8 cellular contexts compared by ENCODE assay signal in genomic region chr19:18479964-18480723, GRCh38. TPM values are rescaled to one million over a fixed set of nuclear protein-coding genes. Genes with fewer than 3 reads are reported as not detected.
DNase-seq lines count a peak whose midpoint lies in the region; ATAC-seq, FAIRE-seq and TF ChIP-seq lines count a peak whose summit lies in the region.

No MANE protein-coding gene starts in this region.

- no peak for TF ChIP-seq RAD21 in K562 (CRISPR knock-in tag; conservative IDR thresholded peaks at IDR 0.05 in 1 of 2, IDR thresholded peaks at IDR 0.05 in 1 of 2)
- TF ChIP-seq RAD21 in HepG2 (CRISPR knock-in tag; IDR thresholded peaks at IDR 0.05), result no peak

- TF ChIP-seq POLR2A in K562 (conservative IDR thresholded peaks at IDR 0.05), result no peak
- no peak for TF ChIP-seq POLR2A in HepG2 (IDR thresholded peaks at IDR 0.05; ENCODE audit: insufficient read depth in 1 of 2, low read depth in 2 of 2, low read length in 2 of 2)

- no peaks in the 10 kb centered on the region for H3K9me3 ChIP-seq in K562 (replicated peaks; ENCODE audit: control insufficient read depth, insufficient read depth, low read depth, low read length)
- no peaks in the 10 kb centered on the region for H3K9me3 ChIP-seq in HepG2 (ENCODE audit: low read length)
- no peaks in the 10 kb centered on the region for H3K9me3 ChIP-seq in tibial artery

- peak; percentile 80 for FAIRE-seq in K562 (lab: Jason Lieb, UNC)
- FAIRE-seq in HepG2 (lab: Jason Lieb, UNC), result no peak

- intact Hi-C loops in K562 (cut with micrococcal nuclease) (loop anchor here (5.0 kb wide), 1 partner anchor 112 kb away; no protein-coding TSS in a partner anchor), HepG2 (cut with micrococcal nuclease; ENCODE audit: unreplicated experiment) (loop anchor here (5.0 kb wide), 1 partner anchor 92 kb away; the partner anchor contains the start of gene UBA52), tibial artery (cut with DNase I; ENCODE audit: low total_unique reads) (no loop called here)

- CTCF ChIA-PET in K562 (lab: Yijun Ruan, JAX; ENCODE audit: low intra/inter-chr PET ratio), result no interaction called here
- CTCF ChIA-PET in HepG2 (lab: Yijun Ruan, JAX; ENCODE audit: low intra/inter-chr PET ratio, low total read pairs), result no interaction called here

- H3K4me3 ChIP-seq in ACC112 (ENCODE audit: low read depth, low read length) (peak overlapping the region; percentile 29; the same call in 1 of the 2 replicates), K562 (no peak overlapping the region), HepG2 (replicated peaks in 1 of 3; ENCODE audit: insufficient read depth in 1 of 3, low read depth in 2 of 3, low read length in 3 of 3) (no peak overlapping the region), tibial artery (no peak overlapping the region)

- BruUV-seq in K562 (replicated peaks; lab: Mats Ljungman, UMichigan) (no TSS peak), HepG2 (replicated peaks; lab: Mats Ljungman, UMichigan) (no TSS peak)

- H2AFZ ChIP-seq in ACC112 (ENCODE audit: low read length, unreplicated experiment) (no peak overlapping the region), K562 (ENCODE audit: low read depth, low read length) (no peak overlapping the region), HepG2 (ENCODE audit: low read length) (no peak overlapping the region)

- H3K4me2 ChIP-seq in K562 (ENCODE audit: insufficient read depth, low read length) (no peak overlapping the region; the same call in 1 of the 2 replicates), HepG2 (ENCODE audit: low read depth, low read length) (no peak overlapping the region)

- WGBS in K562 (ENCODE audit: insufficient coverage, low coverage, missing lambda C conversion rate), result 59% methylated on average over 16 of the region's 16 CpGs
- WGBS in HepG2 (ENCODE audit: low lambda C conversion rate), result 90% methylated on average over 14 of the region's 16 CpGs

- H3K79me2 ChIP-seq in ACC112 (ENCODE audit: control insufficient read depth, insufficient read depth, low read length, unreplicated experiment) (peaks cover 82% of the 10 kb centered on the region), K562 (ENCODE audit: control insufficient read depth, insufficient read depth, low read length) (peaks cover 97% of the 10 kb centered on the region), HepG2 (ENCODE audit: insufficient read depth, low read length) (peaks cover 83% of the 10 kb centered on the region)

- in situ Hi-C loops in K562 (cut with MboI), result no loop called here
- in situ Hi-C loops in HepG2 (cut with HindIII; ENCODE audit: extremely low pct_ligation_motif_present, low pct_unique_long_range_greater_than_20kb), result loop anchor here (10.0 kb wide), 2 partner anchors 45 to 195 kb away; partner anchors contain the start of gene ELL

- H3K36me3 ChIP-seq in ACC112 (ENCODE audit: insufficient read depth, low read length) (no peaks in the 10 kb centered on the region), K562 (ENCODE audit: control insufficient read depth, insufficient read depth, low read length) (no peaks in the 10 kb centered on the region; the same call in 2 of the 3 replicates), HepG2 (replicated peaks in 1 of 2; ENCODE audit: control insufficient read depth in 1 of 2, insufficient read depth in 2 of 2, low read length in 2 of 2) (no peaks in the 10 kb centered on the region; a peak in 2 of 5 replicates), tibial artery (peaks cover 0 to 5% (median 0%) of the 10 kb centered on the region in 3 donors)

- TF ChIP-seq EP300 in K562 (IDR thresholded peaks at IDR 0.05; ENCODE audit: low read length) (no peak), HepG2 (IDR thresholded peaks at IDR 0.05; ENCODE audit: low read depth in 2 of 2, low read length in 2 of 2) (no peak), HepG2 (CRISPR knock-in tag; IDR thresholded peaks at IDR 0.05; ENCODE audit: borderline replicate concordance) (no peak)

- H3K9ac ChIP-seq in K562 (ENCODE audit: insufficient read depth in 1 of 2, low read depth in 2 of 2, low read length in 2 of 2), result peak overlapping the region in 1 of 2 experiments; percentile 88; a peak in 2 of 4 replicates
- peak overlapping the region; percentile 28; the same call in 1 of the 2 replicates for H3K9ac ChIP-seq in HepG2 (ENCODE audit: insufficient read depth, low read depth, low read length)

- H3K27ac ChIP-seq in ACC112 (ENCODE audit: low read depth, low read length) (peak overlapping the region; percentile 89), K562 (ENCODE audit: extremely low read depth, low read depth, low read length) (peak overlapping the region; percentile 30; the same call in 2 of the 3 replicates), HepG2 (ENCODE audit: extremely low read length, insufficient read depth, low read length) (peak overlapping the region; percentile 23), tibial artery (peak overlapping the region; percentile 45 to 51)

- H3K4me1 ChIP-seq in ACC112 (ENCODE audit: control insufficient read depth, insufficient read depth, low read length, unreplicated experiment) (peaks cover 49% of the 10 kb centered on the region), K562 (replicated peaks in 1 of 2; ENCODE audit: control insufficient read depth in 2 of 2, insufficient read depth in 2 of 2, low read length in 2 of 2) (peaks cover 52 to 68% of the 10 kb centered on the region in 2 experiments), HepG2 (ENCODE audit: insufficient read depth, low read length) (peaks cover 79% of the 10 kb centered on the region), tibial artery (peaks cover 0 to 92% (median 43%) of the 10 kb centered on the region in 4 donors)

- POLR2A ChIA-PET in K562 (lab: Yijun Ruan, JAX) (interaction anchor here (0.5 to 1.0 kb wide), 7 partner anchors 9 to 376 kb away, joined by 3 read pairs; no protein-coding TSS in a partner anchor), HepG2 (lab: Yijun Ruan, JAX) (no interaction called here)

- TF ChIP-seq CTCF in K562 (IDR thresholded peaks at IDR 0.05 in 2 of 3, conservative IDR thresholded peaks at IDR 0.05 in 1 of 3; ENCODE audit: insufficient read depth in 2 of 3, low read depth in 1 of 3, low read length in 3 of 3) (no peak), HepG2 (CRISPR knock-in tag; IDR thresholded peaks at IDR 0.05) (no peak), tibial artery (IDR thresholded peaks at IDR 0.05) (no peak)

- H3K9me1 ChIP-seq in K562 (ENCODE audit: control insufficient read depth, insufficient read depth, low read length), result peaks cover 11% of the 10 kb centered on the region

- DNase-seq in NCI-H1092 (lab: John Stamatoyannopoulos, UW) (peak; percentile 67), K562 (ENCODE audit: extremely low read depth in 1 of 4, low spot score in 3 of 4) (peak in 1 of 4 experiments; percentile 45), HepG2 (ENCODE audit: low spot score) (no peak), tibial artery (peak; percentile 90 to 94), 8988T (no peak), cortex of kidney (lab: John Stamatoyannopoulos, UW) (no peak)

- H3K27me3 ChIP-seq in ACC112 (ENCODE audit: insufficient read depth, low read length), result no peaks in the 10 kb centered on the region
- no peaks in the 10 kb centered on the region for H3K27me3 ChIP-seq in K562 (ENCODE audit: control insufficient read depth in 2 of 2, insufficient read depth in 2 of 2, low read length in 2 of 2)
- no peaks in the 10 kb centered on the region for H3K27me3 ChIP-seq in HepG2 (ENCODE audit: control insufficient read depth in 1 of 2, insufficient read depth in 2 of 2, low read length in 2 of 2)
- no peaks in the 10 kb centered on the region for H3K27me3 ChIP-seq in tibial artery

- peaks cover 51% of the 10 kb centered on the region for H4K20me1 ChIP-seq in K562 (replicated peaks; ENCODE audit: control insufficient read depth, insufficient read depth, low read length)
- peaks cover 23% of the 10 kb centered on the region for H4K20me1 ChIP-seq in HepG2 (ENCODE audit: insufficient read depth, low read length)

- no peak for ATAC-seq in K562
- ATAC-seq in HepG2, result no peak
- ATAC-seq in HG03097 (IDR thresholded peaks at IDR 0.05; ENCODE audit: low FRiP score, unreplicated experiment), result no peak

RNA-seq across cellular contexts. Expression of gene ELL, which starts 41.7 kb away (rescaled TPM):
- total RNA-seq in K562 (2011; cell fraction: chromatin; rRNA removed; ENCODE audit: low replicate concordance), result 26.9 and 68.3 TPM in 2 replicates
- total RNA-seq in K562 (2011; cell fraction: nucleolus; rRNA removed), result 36.6 and 44.4 TPM in 2 replicates
- 26.0 and 26.8 TPM in 2 replicates for total RNA-seq in K562 (2011; cell fraction: nucleoplasm; rRNA removed)
- total RNA-seq in K562 (2014; rRNA removed) (12.9 and 16.3 TPM in 2 replicates), K562 (2014; rRNA removed; fragmentation: Illumina TruSeq; extraction: Trizol) (2.8 and 3.2 TPM in 2 replicates), K562 (2015; rRNA removed; fragmentation: Illumina TruSeq; extraction: Trizol) (5.4 and 6.0 TPM in 2 replicates), K562 (2021) (22.1 and 22.5 TPM in 2 replicates), HepG2 (2016; rRNA removed; fragmentation: Illumina TruSeq; extraction: Trizol) (3.2 and 3.7 TPM in 2 replicates)
- polyA plus RNA-seq in K562 (2011; rRNA removed) (4.0 and 9.2 TPM in 2 replicates), K562 (2014; fragmentation: Illumina TruSeq; extraction: Trizol) (4.1 and 9.6 TPM in 2 replicates), K562 (2014; fragmentation: Nextera tagmentation; extraction: Ambion mirVana) (under 1 TPM; 0.24 to 0.45 TPM), K562 (2014; rRNA removed) (9.0 and 13.2 TPM in 2 replicates), HepG2 (2011; rRNA removed) (5.4 and 5.8 TPM in 2 replicates)
- polyA plus RNA-seq in K562 (2011; cell fraction: cytosol; rRNA removed), result 4.9 and 11.1 TPM in 2 replicates
- polyA plus RNA-seq in K562 (2011; cell fraction: nucleus; rRNA removed), result 14.6 and 22.8 TPM in 2 replicates
- polyA plus RNA-seq in K562 (2012), result 12.3 and 14.0 TPM in 2 replicates
- 2.8 and 4.1 TPM in 2 replicates for polyA minus RNA-seq in K562 (2011; rRNA and poly(A)+ RNA removed)
- polyA minus RNA-seq in K562 (2011; cell fraction: cytosol; rRNA and poly(A)+ RNA removed), result 7.6 and 14.9 TPM in 2 replicates
- polyA minus RNA-seq in K562 (2011; cell fraction: nucleus; rRNA and poly(A)+ RNA removed), result 7.0 and 10.7 TPM in 2 replicates
- 0.71 and 1.1 TPM in 2 replicates for total RNA-seq in HepG2 (2016; cell fraction: cytosol; rRNA removed; fragmentation: Illumina TruSeq; extraction: Trizol; ENCODE audit: low read depth)
- 2.7 and 4.1 TPM in 2 replicates for total RNA-seq in HepG2 (2016; cell fraction: insoluble cytoplasmic fraction; rRNA removed; fragmentation: Illumina TruSeq; extraction: Trizol)
- total RNA-seq in HepG2 (2016; cell fraction: membrane; rRNA removed; fragmentation: Illumina TruSeq; extraction: Trizol), result 2.3 and 2.5 TPM in 2 replicates
- 3.3 and 4.8 TPM in 2 replicates for total RNA-seq in HepG2 (2016; cell fraction: nucleus; rRNA removed; fragmentation: Illumina TruSeq; extraction: Trizol)
- 3.2 and 4.3 TPM in 2 replicates for polyA plus RNA-seq in HepG2 (2011; cell fraction: cytosol; rRNA removed)
- polyA plus RNA-seq in HepG2 (2011; cell fraction: nucleus; rRNA removed), result 27.1 and 34.7 TPM in 2 replicates
- polyA plus RNA-seq in HepG2 (2012), result 7.1 TPM in 2 replicates
- 0.20 and 0.33 TPM in 2 replicates for polyA plus RNA-seq in HepG2 (2016; cell fraction: cytosol; fragmentation: Illumina TruSeq; extraction: Trizol; ENCODE audit: low read depth)
- 3.1 and 4.0 TPM in 2 replicates for polyA plus RNA-seq in HepG2 (2016; cell fraction: insoluble cytoplasmic fraction; fragmentation: Illumina TruSeq; extraction: Trizol; ENCODE audit: low read depth)
- polyA plus RNA-seq in HepG2 (2016; cell fraction: membrane; fragmentation: Illumina TruSeq; extraction: Trizol; ENCODE audit: low read depth), result 1.0 and 1.1 TPM in 2 replicates
- polyA plus RNA-seq in HepG2 (2016; cell fraction: nucleus; fragmentation: Illumina TruSeq; extraction: Trizol; ENCODE audit: insufficient read depth, low read depth), result 5.1 and 5.2 TPM in 2 replicates
- polyA minus RNA-seq in HepG2 (2011; rRNA and poly(A)+ RNA removed; ENCODE audit: low replicate concordance), result 6.3 and 17.2 TPM in 2 replicates
- polyA minus RNA-seq in HepG2 (2011; cell fraction: cytosol; rRNA and poly(A)+ RNA removed), result 6.0 and 8.8 TPM in 2 replicates
- 12.9 and 14.3 TPM in 2 replicates for polyA minus RNA-seq in HepG2 (2011; cell fraction: nucleus; rRNA and poly(A)+ RNA removed)

RNA-seq across cellular contexts. Expression of gene ISYNA1, which starts 42.2 kb away (rescaled TPM):
- 155 and 651 TPM in 2 replicates for total RNA-seq in K562 (2011; cell fraction: chromatin; rRNA removed; ENCODE audit: low replicate concordance)
- total RNA-seq in K562 (2011; cell fraction: nucleolus; rRNA removed), result 616 and 678 TPM in 2 replicates
- 226 and 284 TPM in 2 replicates for total RNA-seq in K562 (2011; cell fraction: nucleoplasm; rRNA removed)
- total RNA-seq in K562 (2014; rRNA removed) (180 and 202 TPM in 2 replicates), K562 (2014; rRNA removed; fragmentation: Illumina TruSeq; extraction: Trizol) (14.6 and 32.0 TPM in 2 replicates), K562 (2015; rRNA removed; fragmentation: Illumina TruSeq; extraction: Trizol) (93.2 and 96.8 TPM in 2 replicates), K562 (2021) (435 and 460 TPM in 2 replicates), HepG2 (2016; rRNA removed; fragmentation: Illumina TruSeq; extraction: Trizol) (29.4 and 48.5 TPM in 2 replicates)
- polyA plus RNA-seq in K562 (2011; rRNA removed) (99.3 and 191 TPM in 2 replicates), K562 (2014; fragmentation: Illumina TruSeq; extraction: Trizol) (73.2 and 198 TPM in 2 replicates), K562 (2014; fragmentation: Nextera tagmentation; extraction: Ambion mirVana) (10 to 100 TPM; 21.8 to 57.6 TPM), K562 (2014; rRNA removed) (376 and 380 TPM in 2 replicates), HepG2 (2011; rRNA removed) (29.6 and 36.5 TPM in 2 replicates)
- polyA plus RNA-seq in K562 (2011; cell fraction: cytosol; rRNA removed), result 148 and 356 TPM in 2 replicates
- 1,012 and 1,382 TPM in 2 replicates for polyA plus RNA-seq in K562 (2011; cell fraction: nucleus; rRNA removed)
- 319 and 453 TPM in 2 replicates for polyA plus RNA-seq in K562 (2012)
- polyA minus RNA-seq in K562 (2011; rRNA and poly(A)+ RNA removed), result 36.7 and 52.6 TPM in 2 replicates
- polyA minus RNA-seq in K562 (2011; cell fraction: cytosol; rRNA and poly(A)+ RNA removed), result 173 and 245 TPM in 2 replicates
- polyA minus RNA-seq in K562 (2011; cell fraction: nucleus; rRNA and poly(A)+ RNA removed), result 114 and 124 TPM in 2 replicates
- total RNA-seq in HepG2 (2016; cell fraction: cytosol; rRNA removed; fragmentation: Illumina TruSeq; extraction: Trizol; ENCODE audit: low read depth), result 8.4 and 10.1 TPM in 2 replicates
- total RNA-seq in HepG2 (2016; cell fraction: insoluble cytoplasmic fraction; rRNA removed; fragmentation: Illumina TruSeq; extraction: Trizol), result 29.3 and 46.4 TPM in 2 replicates
- total RNA-seq in HepG2 (2016; cell fraction: membrane; rRNA removed; fragmentation: Illumina TruSeq; extraction: Trizol), result 16.0 and 18.7 TPM in 2 replicates
- 33.6 and 37.4 TPM in 2 replicates for total RNA-seq in HepG2 (2016; cell fraction: nucleus; rRNA removed; fragmentation: Illumina TruSeq; extraction: Trizol)
- 14.0 and 25.3 TPM in 2 replicates for polyA plus RNA-seq in HepG2 (2011; cell fraction: cytosol; rRNA removed)
- 246 and 367 TPM in 2 replicates for polyA plus RNA-seq in HepG2 (2011; cell fraction: nucleus; rRNA removed)
- 32.5 and 49.8 TPM in 2 replicates for polyA plus RNA-seq in HepG2 (2012)
- polyA plus RNA-seq in HepG2 (2016; cell fraction: cytosol; fragmentation: Illumina TruSeq; extraction: Trizol; ENCODE audit: low read depth), result 16.0 and 16.5 TPM in 2 replicates
- polyA plus RNA-seq in HepG2 (2016; cell fraction: insoluble cytoplasmic fraction; fragmentation: Illumina TruSeq; extraction: Trizol; ENCODE audit: low read depth), result 44.6 and 57.4 TPM in 2 replicates
- polyA plus RNA-seq in HepG2 (2016; cell fraction: membrane; fragmentation: Illumina TruSeq; extraction: Trizol; ENCODE audit: low read depth), result 18.1 and 22.4 TPM in 2 replicates
- polyA plus RNA-seq in HepG2 (2016; cell fraction: nucleus; fragmentation: Illumina TruSeq; extraction: Trizol; ENCODE audit: insufficient read depth, low read depth), result 103 and 119 TPM in 2 replicates
- polyA minus RNA-seq in HepG2 (2011; rRNA and poly(A)+ RNA removed; ENCODE audit: low replicate concordance), result 1.3 and 50.2 TPM in 2 replicates
- polyA minus RNA-seq in HepG2 (2011; cell fraction: cytosol; rRNA and poly(A)+ RNA removed), result 20.4 and 29.0 TPM in 2 replicates
- 13.3 and 14.3 TPM in 2 replicates for polyA minus RNA-seq in HepG2 (2011; cell fraction: nucleus; rRNA and poly(A)+ RNA removed)

Comparison
In these comparisons a context has a peak if more than half of its experiments do, and no peak if none do; other contexts are left out.
1. H3K27ac ChIP-seq: peak in every context shown above with its lines; median percentile 89 in ACC112; 48 in tibial artery; 30 in K562; 23 in HepG2.
2. DNase-seq: peak in NCI-H1092 (single experiment) and tibial artery (2 of 2); none in HepG2 (single experiment), 8988T (single experiment) and cortex of kidney (single experiment).